Comparison of ENCODE assay signal across 15 cellular contexts in the genomic region with DNA sequence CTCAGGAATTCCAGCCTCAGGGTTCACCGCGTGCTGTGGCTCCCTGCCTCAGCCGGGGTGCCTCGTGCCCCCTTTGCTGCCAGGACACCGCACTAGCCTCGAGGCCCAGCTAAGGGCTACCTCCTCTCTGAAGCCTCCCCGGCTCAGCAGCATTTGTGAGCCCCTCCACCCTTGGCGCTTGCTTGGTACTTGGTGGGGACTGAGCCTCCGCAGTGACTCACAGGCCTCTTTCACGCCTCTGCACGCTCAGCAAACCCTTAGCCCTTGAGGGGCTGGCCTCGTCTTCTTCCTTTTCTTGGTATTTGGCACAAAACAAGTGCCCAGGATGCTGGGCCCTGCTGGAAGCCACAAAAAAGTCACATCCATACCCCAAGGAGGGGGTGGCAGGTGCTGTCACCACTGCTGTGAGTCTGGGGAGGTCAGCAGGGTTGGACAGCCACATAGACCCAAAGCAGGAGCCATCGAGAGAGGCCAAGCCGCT.
DNase-seq lines count a peak whose midpoint lies in the region; ATAC-seq and TF ChIP-seq lines count a peak whose summit lies in the region.
"Had no signal": no experiment of that assay in that cellular context is flagged by ENCODE, and none has a peak within 500 bp of the region (broad histone marks: within the 10 kb centered on the region; RNA-seq: fewer than 3 reads in every experiment).

No MANE protein-coding gene starts in this region.

- no peak for TF ChIP-seq CTCF in CD8-positive, alpha-beta T cell (IDR thresholded peaks at IDR 0.05)
- TF ChIP-seq CTCF in osteocyte (IDR thresholded peaks at IDR 0.05) (no peak), OCI-LY7 (conservative IDR thresholded peaks at IDR 0.05; ENCODE audit: low read length) (no peak)

- no peak overlapping the region for H3K4me3 Mint-ChIP-seq in CD8-positive, alpha-beta T cell
- no peak overlapping the region for H3K4me3 Mint-ChIP-seq in activated naive CD4-positive, alpha-beta T cell treated with anti-CD3 and anti-CD28 coated beads, Interleukin-2, amount 50 U/mL, for 24 hours
- H3K4me3 Mint-ChIP-seq in osteocyte (ENCODE audit: unreplicated experiment), result no peak overlapping the region
- no peak overlapping the region for H3K4me3 Mint-ChIP-seq in stimulated activated memory B cell treated with anti-CD40 and anti-IgM and Interleukin-4, amounts not matched to agents 10 μg/mL and 1 μg/mL and 100 μg/mL, for 72 hours
- H3K4me3 Mint-ChIP-seq: CD14-positive monocyte had no signal

- H3K4me2 ChIP-seq in OCI-LY7 (ENCODE audit: low read length), result no peak overlapping the region

- POLR2A ChIA-PET in CD8-positive, alpha-beta T cell (lab: Charles Lee), result interaction anchor here (1.0 to 1.5 kb wide), 4 partner anchors 10 to 20 kb away, joined by 3 to 6 read pairs (median 4); no protein-coding TSS in a partner anchor
- POLR2A ChIA-PET in OCI-LY7 (lab: Charles Lee), result no interaction called here

- DNase-seq in CD8-positive, alpha-beta T cell, result peak in 5 of 7 experiments; percentile 32 to 72 (median 51)
- DNase-seq in MV-4-11 (lab: John Stamatoyannopoulos, UW) (peak; percentile 37), sciatic nerve (ENCODE audit: low spot score) (peak; percentile 47), osteocyte (ENCODE audit: extremely low spot score, unreplicated experiment) (no peak), OCI-LY7 (ENCODE audit: low spot score) (no peak)
- DNase-seq: anterior cingulate cortex, NCI-H1105, NCI-H2171 treated with DMSO at 0.1 percent for 48 hours, nucleus accumbens had no signal

- H2AFZ ChIP-seq in OCI-LY7 (ENCODE audit: low read length), result no peak overlapping the region

- peak overlapping the region; percentile 60 for H3K27ac ChIP-seq in CD8-positive, alpha-beta T cell (ENCODE audit: low read depth, low read length)
- H3K27ac ChIP-seq in OCI-LY7 (ENCODE audit: low read depth, low read length, poor library complexity, severe bottlenecking), result no peak overlapping the region
- H3K27ac ChIP-seq: epithelial cell of prostate had no signal

- H3K27me3 Mint-ChIP-seq in CD8-positive, alpha-beta T cell (ENCODE audit: low read depth), result no peaks in the 10 kb centered on the region
- H3K27me3 Mint-ChIP-seq in activated naive CD4-positive, alpha-beta T cell treated with anti-CD3 and anti-CD28 coated beads, Interleukin-2, amount 50 U/mL, for 24 hours, result no peaks in the 10 kb centered on the region
- H3K27me3 Mint-ChIP-seq in osteocyte (ENCODE audit: unreplicated experiment), result peaks cover 31% of the 10 kb centered on the region
- H3K27me3 Mint-ChIP-seq in stimulated activated memory B cell treated with anti-CD40 and anti-IgM and Interleukin-4, amounts not matched to agents 10 μg/mL and 1 μg/mL and 100 μg/mL, for 72 hours, result no peaks in the 10 kb centered on the region

- H3K9me2 ChIP-seq in OCI-LY7 (ENCODE audit: insufficient read depth, low read length), result no peaks in the 10 kb centered on the region

- peaks cover 89% of the 10 kb centered on the region for H3K4me1 ChIP-seq in CD8-positive, alpha-beta T cell (ENCODE audit: insufficient read depth, low read length)
- peaks cover 16% of the 10 kb centered on the region for H3K4me1 ChIP-seq in OCI-LY7 (ENCODE audit: insufficient read depth, low read length, poor library complexity, severe bottlenecking)

- CTCF ChIA-PET in CD8-positive, alpha-beta T cell (lab: Charles Lee), result interaction anchor here (1.4 to 11.6 kb wide), 4 partner anchors 19 to 239 kb away, joined by 3 to 117 read pairs (median 17); no protein-coding TSS in a partner anchor
- CTCF ChIA-PET in OCI-LY7 (lab: Charles Lee; ENCODE audit: unreplicated experiment), result no interaction called here

- H3K27me3 ChIP-seq in CD8-positive, alpha-beta T cell (ENCODE audit: insufficient read depth, low read length), result no peaks in the 10 kb centered on the region

- peaks cover 59% of the 10 kb centered on the region for H3K4me1 Mint-ChIP-seq in CD8-positive, alpha-beta T cell (ENCODE audit: low read depth)
- peaks cover 50% of the 10 kb centered on the region for H3K4me1 Mint-ChIP-seq in activated naive CD4-positive, alpha-beta T cell treated with anti-CD3 and anti-CD28 coated beads, Interleukin-2, amount 50 U/mL, for 24 hours
- no peaks in the 10 kb centered on the region for H3K4me1 Mint-ChIP-seq in osteocyte (ENCODE audit: unreplicated experiment)
- H3K4me1 Mint-ChIP-seq in stimulated activated memory B cell treated with anti-CD40 and anti-IgM and Interleukin-4, amounts not matched to agents 10 μg/mL and 1 μg/mL and 100 μg/mL, for 72 hours, result peaks cover 18% of the 10 kb centered on the region

- H3K79me2 ChIP-seq in OCI-LY7 (ENCODE audit: insufficient read depth, low read depth, low read length), result no peaks in the 10 kb centered on the region

- H3K36me3 Mint-ChIP-seq in CD8-positive, alpha-beta T cell, result peaks cover 12% of the 10 kb centered on the region
- H3K36me3 Mint-ChIP-seq in activated naive CD4-positive, alpha-beta T cell treated with anti-CD3 and anti-CD28 coated beads, Interleukin-2, amount 50 U/mL, for 24 hours, result peaks cover 5% of the 10 kb centered on the region
- peaks cover 2% of the 10 kb centered on the region for H3K36me3 Mint-ChIP-seq in osteocyte (ENCODE audit: unreplicated experiment)
- H3K36me3 Mint-ChIP-seq in stimulated activated memory B cell treated with anti-CD40 and anti-IgM and Interleukin-4, amounts not matched to agents 10 μg/mL and 1 μg/mL and 100 μg/mL, for 72 hours, result no peaks in the 10 kb centered on the region

- BruUV-seq in OCI-LY7 (replicated peaks; lab: Mats Ljungman, UMichigan), result no TSS peak

- intact Hi-C loops in CD8-positive, alpha-beta T cell (cut with DNase I, micrococcal nuclease), result loop anchor here in 1 of 2 experiments (2.0 kb wide), 1 partner anchor 21 kb away; no protein-coding TSS in a partner anchor
- intact Hi-C loops in sciatic nerve (cut with DNase I), result no loop called here
- intact Hi-C loops in OCI-LY7 (cut with micrococcal nuclease; ENCODE audit: unreplicated experiment), result no loop called here

- H3K36me3 ChIP-seq in CD8-positive, alpha-beta T cell (ENCODE audit: insufficient read depth, low read length), result no peaks in the 10 kb centered on the region
- H3K36me3 ChIP-seq in OCI-LY7 (ENCODE audit: insufficient read depth, low read length), result no peaks in the 10 kb centered on the region

- no peak overlapping the region for H3K27ac Mint-ChIP-seq in CD8-positive, alpha-beta T cell
- H3K27ac Mint-ChIP-seq in activated naive CD4-positive, alpha-beta T cell treated with anti-CD3 and anti-CD28 coated beads, Interleukin-2, amount 50 U/mL, for 24 hours, result peak overlapping the region; percentile 88
- no peak overlapping the region for H3K27ac Mint-ChIP-seq in osteocyte (ENCODE audit: unreplicated experiment)
- no peak overlapping the region for H3K27ac Mint-ChIP-seq in stimulated activated memory B cell treated with anti-CD40 and anti-IgM and Interleukin-4, amounts not matched to agents 10 μg/mL and 1 μg/mL and 100 μg/mL, for 72 hours

- peak overlapping the region; percentile 57 for H3K4me3 ChIP-seq in CD8-positive, alpha-beta T cell (ENCODE audit: low read depth, low read length)
- no peak overlapping the region for H3K4me3 ChIP-seq in OCI-LY7 (ENCODE audit: low read depth, low read length, poor library complexity, severe bottlenecking)
- H3K4me3 ChIP-seq: skin epidermis had no signal

- peaks cover 3% of the 10 kb centered on the region for H3K9me3 Mint-ChIP-seq in CD8-positive, alpha-beta T cell
- H3K9me3 Mint-ChIP-seq in activated naive CD4-positive, alpha-beta T cell treated with anti-CD3 and anti-CD28 coated beads, Interleukin-2, amount 50 U/mL, for 24 hours, result no peaks in the 10 kb centered on the region
- peaks cover 6% of the 10 kb centered on the region for H3K9me3 Mint-ChIP-seq in osteocyte (ENCODE audit: unreplicated experiment)
- H3K9me3 Mint-ChIP-seq in stimulated activated memory B cell treated with anti-CD40 and anti-IgM and Interleukin-4, amounts not matched to agents 10 μg/mL and 1 μg/mL and 100 μg/mL, for 72 hours, result peaks cover 3% of the 10 kb centered on the region

- H3K9me3 ChIP-seq in CD8-positive, alpha-beta T cell (ENCODE audit: low read length), result no peaks in the 10 kb centered on the region
- no peaks in the 10 kb centered on the region for H3K9me3 ChIP-seq in OCI-LY7 (ENCODE audit: low read length)

- H4K20me1 ChIP-seq in OCI-LY7 (ENCODE audit: insufficient read depth, low read length), result no peaks in the 10 kb centered on the region

- ATAC-seq in CD8-positive, alpha-beta T cell, result no peak
- ATAC-seq in sciatic nerve, result no peak
- ATAC-seq in GM19467 (IDR thresholded peaks at IDR 0.05; ENCODE audit: unreplicated experiment), result no peak
- no peak for ATAC-seq in stimulated activated memory B cell treated with anti-CD40 and anti-IgM and Interleukin-4, amounts not matched to agents 10 μg/mL and 1 μg/mL and 100 μg/mL, for 72 hours

Comparison
In these comparisons a context has a peak if more than half of its experiments do, and no peak if none do; other contexts are left out.
1. DNase-seq: peak in CD8-positive, alpha-beta T cell (5 of 7), MV-4-11 (single experiment) and sciatic nerve (single experiment); none in osteocyte (single experiment) and OCI-LY7 (single experiment).